Comparison of ENCODE assay signal across 8 cellular contexts in the genomic region with DNA sequence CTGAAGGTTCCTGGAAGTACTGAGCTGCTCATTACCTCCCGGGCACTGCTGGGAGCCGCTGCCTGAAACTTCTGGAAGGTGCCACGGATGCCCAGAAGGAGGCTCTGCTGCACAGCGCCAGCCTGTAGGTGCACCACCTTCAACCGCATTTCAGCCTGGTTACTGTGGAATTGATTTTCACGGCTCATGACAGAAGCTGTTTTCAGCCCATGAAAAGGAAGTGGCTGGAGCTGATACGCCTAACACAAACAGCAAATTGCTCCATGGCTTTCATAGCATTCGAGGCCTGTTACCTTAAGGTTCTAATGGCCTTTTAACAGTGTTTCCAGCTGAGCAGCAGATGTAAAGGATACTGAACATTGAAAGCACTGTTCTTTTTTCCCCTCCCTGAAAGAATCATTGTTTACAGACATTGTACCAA. TPM values are rescaled to one million over a fixed set of nuclear protein-coding genes. Genes with fewer than 3 reads are reported as not detected.
DNase-seq lines count a peak whose midpoint lies in the region; ATAC-seq and TF ChIP-seq lines count a peak whose summit lies in the region.

No MANE protein-coding gene starts in this region.

- H3K4me3 Mint-ChIP-seq in neural crest cell = no peak overlapping the region
- H3K4me3 Mint-ChIP-seq in activated T-cell treated with anti-CD3 and anti-CD28 coated beads, Interleukin-2, amount 50 U/mL, for 4 hours = no peak overlapping the region

- peak; percentile 54 for TF ChIP-seq CTCF in neural crest cell (conservative IDR thresholded peaks at IDR 0.05)

- no peak overlapping the region for H3K27ac Mint-ChIP-seq in neural crest cell (ENCODE audit: unreplicated experiment)

- no peaks in the 10 kb centered on the region for H3K36me3 Mint-ChIP-seq in neural crest cell (ENCODE audit: low read depth)
- no peaks in the 10 kb centered on the region for H3K36me3 Mint-ChIP-seq in activated T-cell treated with anti-CD3 and anti-CD28 coated beads, Interleukin-2, amount 50 U/mL, for 4 hours (ENCODE audit: insufficient read depth)

- H3K27me3 Mint-ChIP-seq in neural crest cell (ENCODE audit: low read depth) = no peaks in the 10 kb centered on the region
- H3K27me3 Mint-ChIP-seq in activated T-cell treated with anti-CD3 and anti-CD28 coated beads, Interleukin-2, amount 50 U/mL, for 4 hours (ENCODE audit: low read depth) = peaks cover 6% of the 10 kb centered on the region

- peak; percentile 46 for DNase-seq in NCI-H2227 treated with DMSO at 0.1 percent for 48 hours (lab: John Stamatoyannopoulos, UW)
- peak; percentile 39 to 85 for DNase-seq in T47D (ENCODE audit: low read depth in 1 of 2, low spot score in 1 of 2)
- DNase-seq in neural crest cell (ENCODE audit: low read depth, low spot score) = peak; percentile 24
- no peak for DNase-seq in activated effector memory CD4-positive, alpha-beta T cell treated with Interleukin-2 at 50 U/mL for 16 hours
- no peak for DNase-seq in NAMALWA (ENCODE audit: low spot score)
- no peak for DNase-seq in NOMO-1 treated with DMSO at 0.1 percent for 48 hours (lab: John Stamatoyannopoulos, UW; ENCODE audit: unreplicated experiment)
- no peak for DNase-seq in activated T-cell treated with anti-CD3 and anti-CD28 coated beads, Interleukin-2, amount 50 U/mL, for 4 hours

- no peaks in the 10 kb centered on the region for H3K9me3 Mint-ChIP-seq in neural crest cell
- H3K9me3 Mint-ChIP-seq in activated T-cell treated with anti-CD3 and anti-CD28 coated beads, Interleukin-2, amount 50 U/mL, for 4 hours = no peaks in the 10 kb centered on the region

- peaks cover 37% of the 10 kb centered on the region for H3K4me1 Mint-ChIP-seq in neural crest cell
- no peaks in the 10 kb centered on the region for H3K4me1 Mint-ChIP-seq in activated T-cell treated with anti-CD3 and anti-CD28 coated beads, Interleukin-2, amount 50 U/mL, for 4 hours (ENCODE audit: low read depth)

- in situ Hi-C loops in T47D (cut with HindIII; ENCODE audit: low pct_unique_long_range_greater_than_20kb, low sequenced_read_pairs) = no loop called here

- peak; percentile 26 for ATAC-seq in GM21786 (IDR thresholded peaks at IDR 0.05; ENCODE audit: unreplicated experiment)
- no peak for ATAC-seq in activated T-cell treated with anti-CD3 and anti-CD28 coated beads, Interleukin-2, amount 50 U/mL, for 4 hours

RNA-seq across cellular contexts. Expression of gene GPC6, which starts 22.0 kb away (rescaled TPM):
- 13.4 and 14.1 TPM in 2 replicates for total RNA-seq in neural crest cell
- under 1 TPM in 2 of 3 donors, not detected in 1; 0.03 to 0.08 TPM for total RNA-seq in activated T-cell treated with anti-CD3 and anti-CD28 coated beads, Interleukin-2, amount 50 U/mL, for 4 hours

Comparison
In these comparisons a context has a peak if more than half of its experiments do, and no peak if none do; other contexts are left out.
1. DNase-seq: peak in NCI-H2227 treated with DMSO at 0.1 percent for 48 hours (single experiment), T47D (2 of 2) and neural crest cell (single experiment); none in activated effector memory CD4-positive, alpha-beta T cell treated with Interleukin-2 at 50 U/mL for 16 hours (single experiment), NAMALWA (single experiment), NOMO-1 treated with DMSO at 0.1 percent for 48 hours (single experiment) and activated T-cell treated with anti-CD3 and anti-CD28 coated beads, Interleukin-2, amount 50 U/mL, for 4 hours (single experiment).
2. RNA of gene GPC6, which starts 22.0 kb away (total RNA-seq): 13.4 to 14.1 TPM in neural crest cell; 0.03 to 0.08 TPM in activated T-cell treated with anti-CD3 and anti-CD28 coated beads, Interleukin-2, amount 50 U/mL, for 4 hours; every median in the first group is over 10 times any median in the second.